In genomic region chr11:124483422-124483821, GRCh38 we compare ENCODE assay signal across 1 cellular context.
TF ChIP-seq lines count a peak whose summit lies in the region.

No MANE protein-coding gene starts in this region.

TF ChIP-seq in HCT116, 20 proteins besides CTCF, POLR2A, EP300 and RAD21 (continued from another document):
- TF ChIP-seq ZBTB33 (IDR thresholded peaks at IDR 0.05; ENCODE audit: extremely low read depth, insufficient replicate concordance, low read length) (no peak), ZNF274 (IDR thresholded peaks at IDR 0.05; ENCODE audit: low read depth, low read length) (no peak)
